26 cellular contexts compared by ENCODE assay signal in the genomic region with DNA sequence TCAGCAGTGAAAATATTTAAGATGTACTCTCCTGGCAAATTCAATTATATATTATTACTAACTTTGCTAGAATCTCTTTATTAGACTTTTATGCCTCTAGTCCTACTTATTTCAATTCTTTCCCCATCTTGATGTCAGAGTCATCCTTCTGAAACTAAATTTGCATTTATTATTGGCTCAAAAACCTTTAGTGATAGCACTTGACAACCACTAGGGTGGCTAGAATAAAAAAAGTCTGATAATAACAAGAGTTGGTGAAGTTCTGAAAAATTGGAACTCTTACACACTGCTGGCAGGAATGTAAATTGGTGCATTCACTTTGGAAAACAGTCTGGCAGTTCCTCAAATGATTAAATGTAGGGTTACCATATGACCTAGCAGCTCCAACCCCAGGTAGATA.
DNase-seq lines count a peak whose midpoint lies in the region; ATAC-seq, FAIRE-seq and TF ChIP-seq lines count a peak whose summit lies in the region.
"Had no signal": no experiment of that assay in that cellular context is flagged by ENCODE, and none has a peak within 500 bp of the region (broad histone marks: within the 10 kb centered on the region; RNA-seq: fewer than 3 reads in every experiment).

No MANE protein-coding gene starts in this region.

- no peaks in the 10 kb centered on the region for H3K4me1 ChIP-seq in H9 (ENCODE audit: insufficient read depth, low read length)
- no peaks in the 10 kb centered on the region for H3K4me1 ChIP-seq in astrocyte (ENCODE audit: insufficient read depth, low read length)
- H3K4me1 ChIP-seq in smooth muscle cell (ENCODE audit: low read depth) = no peaks in the 10 kb centered on the region
- no peaks in the 10 kb centered on the region for H3K4me1 ChIP-seq in upper lobe of left lung
- H3K4me1 ChIP-seq: breast epithelium, heart left ventricle had no signal

- no peak overlapping the region for H3K4me2 ChIP-seq in H9 (ENCODE audit: insufficient read depth, insufficient read length, low read length)
- H3K4me2 ChIP-seq in astrocyte (ENCODE audit: low read length) = no peak overlapping the region
- H3K4me2 ChIP-seq in smooth muscle cell = no peak overlapping the region
- H3K4me2 ChIP-seq: KMS-11 had no signal

- no peak overlapping the region for H3K27ac Mint-ChIP-seq in H9
- no peak overlapping the region for H3K27ac Mint-ChIP-seq in astrocyte (ENCODE audit: unreplicated experiment)
- H3K27ac Mint-ChIP-seq: activated T-cell treated with anti-CD3 and anti-CD28 coated beads, Interleukin-2, amount 50 U/mL, for 24 hours had no signal

- TF ChIP-seq CTCF in H9 (conservative IDR thresholded peaks at IDR 0.05) (peak; percentile 24; the same call in 1 of the 3 replicates), astrocyte (IDR thresholded peaks at IDR 0.05; ENCODE audit: insufficient read depth, low read depth, low read length) (peak; percentile 11), fibroblast of the aortic adventitia (IDR thresholded peaks at IDR 0.05; ENCODE audit: insufficient read depth, low read length) (peak; percentile 17), smooth muscle cell (IDR thresholded peaks at IDR 0.05; ENCODE audit: borderline replicate concordance, insufficient read depth, poor library complexity, severe bottlenecking) (peak; percentile 21), upper lobe of left lung (IDR thresholded peaks at IDR 0.05) (no peak)

- no peak overlapping the region for H2BK5ac ChIP-seq in H9 (ENCODE audit: insufficient read length, low read length)

- no peaks in the 10 kb centered on the region for H3F3A ChIP-seq in smooth muscle cell (ENCODE audit: low read depth)

- H3K27me3 Mint-ChIP-seq in H9 (ENCODE audit: low read depth) = no peaks in the 10 kb centered on the region
- no peaks in the 10 kb centered on the region for H3K27me3 Mint-ChIP-seq in astrocyte (ENCODE audit: low read depth, unreplicated experiment)
- H3K27me3 Mint-ChIP-seq: activated T-cell treated with anti-CD3 and anti-CD28 coated beads, Interleukin-2, amount 50 U/mL, for 24 hours had no signal

- TF ChIP-seq POLR2A in upper lobe of left lung (IDR thresholded peaks at IDR 0.05) = no peak

- H3K4me1 Mint-ChIP-seq in H9 (no peaks in the 10 kb centered on the region), astrocyte (ENCODE audit: low read depth, unreplicated experiment) (peaks cover 2% of the 10 kb centered on the region)

- H3K18ac ChIP-seq in H9 (ENCODE audit: insufficient read length, low read depth, low read length) = no peak overlapping the region

- no peak overlapping the region for H4K5ac ChIP-seq in H9 (ENCODE audit: insufficient read length, low read depth, low read length)

- no peak overlapping the region for H4K91ac ChIP-seq in H9 (ENCODE audit: insufficient read length, low read depth, low read length)

- H3K79me2 ChIP-seq in H9 (ENCODE audit: insufficient read depth, low read length) (no peaks in the 10 kb centered on the region), astrocyte (ENCODE audit: insufficient read depth, low read length) (no peaks in the 10 kb centered on the region), smooth muscle cell (ENCODE audit: low read depth) (no peaks in the 10 kb centered on the region)

- H3K36me3 Mint-ChIP-seq in H9 (ENCODE audit: insufficient read depth in 1 of 3, low read depth in 3 of 3) (peaks cover 0 to 5% (median 3%) of the 10 kb centered on the region in 3 experiments; a peak in 4 of 7 replicates), astrocyte (ENCODE audit: low read depth, unreplicated experiment) (no peaks in the 10 kb centered on the region)

- DNase-seq in H9 (no peak), astrocyte (ENCODE audit: low read depth) (no peak), fibroblast of the aortic adventitia (ENCODE audit: low read depth) (no peak), smooth muscle cell (lab: John Stamatoyannopoulos, UW; ENCODE audit: unreplicated experiment) (no peak), upper lobe of left lung (no peak), HUDEP-2 (lab: John Stamatoyannopoulos, UW; ENCODE audit: unreplicated experiment in 76 of 76) (no peak)
- DNase-seq in activated CD4-positive, alpha-beta T cell treated with anti-CD3 and anti-CD28 coated beads, Interleukin-2, amount 50 U/mL, for 1 hour = no peak
- DNase-seq: activated CD4-positive, alpha-beta T cell treated with anti-CD3 and anti-CD28 coated beads for 4 hours; activated T-cell treated with anti-CD3 and anti-CD28 coated beads, Interleukin-2, amount 50 U/mL, for 24 hours; DMS153; GM23248; heart left ventricle; kidney glomerular epithelial cell; NCI-H1694 treated with DMSO at 0.1 percent for 48 hours; NCI-H524 treated with DMSO at 0.1 percent for 48 hours; NK-92 treated with Interleukin-12 subunit alpha and Interleukin-12 subunit beta, amount 100 ng/mL, for 24 hours; RPMI8226; stimulated activated CD4-positive, alpha-beta T cell treated with anti-CD3 and anti-CD28 coated beads, Interleukin-1b, Interleukin-23, amount 100 ng/mL, for 48 hours; substantia nigra had no signal

- H2BK120ac ChIP-seq in H9 (ENCODE audit: low read depth, low read length, poor library complexity, severe bottlenecking) = no peak overlapping the region

- H4K8ac ChIP-seq in H9 (replicated peaks; ENCODE audit: insufficient read length, low read depth, low read length) = no peak overlapping the region

- H3K9me3 ChIP-seq in H9 (ENCODE audit: control insufficient read depth, low read depth, low read length) = no peaks in the 10 kb centered on the region
- no peaks in the 10 kb centered on the region for H3K9me3 ChIP-seq in astrocyte (ENCODE audit: insufficient read depth, low read depth, low read length)
- H3K9me3 ChIP-seq in smooth muscle cell (replicated peaks; ENCODE audit: low read depth) = no peaks in the 10 kb centered on the region
- no peaks in the 10 kb centered on the region for H3K9me3 ChIP-seq in upper lobe of left lung
- H3K9me3 ChIP-seq: breast epithelium, heart left ventricle had no signal

- H4K20me1 ChIP-seq in H9 (ENCODE audit: control insufficient read depth, insufficient read depth, insufficient read length) (no peaks in the 10 kb centered on the region), astrocyte (ENCODE audit: insufficient read depth, low read length) (no peaks in the 10 kb centered on the region), smooth muscle cell (ENCODE audit: low read depth) (no peaks in the 10 kb centered on the region)

- FAIRE-seq in astrocyte (lab: Jason Lieb, UNC) = no peak
- FAIRE-seq: G401.6, HTR-8/SVneo, urothelium cell line had no signal

- H2BK15ac ChIP-seq in H9 (ENCODE audit: low read depth, low read length) = no peak overlapping the region

- H3K4me3 ChIP-seq in astrocyte (ENCODE audit: insufficient read depth, low read depth, low read length) (no peak overlapping the region), fibroblast of the aortic adventitia (ENCODE audit: low read depth, low read length) (no peak overlapping the region), smooth muscle cell (no peak overlapping the region), upper lobe of left lung (no peak overlapping the region)
- H3K4me3 ChIP-seq: breast epithelium, coronary artery, GM23248, heart left ventricle, skin epidermis had no signal

- no peak overlapping the region for H2AFZ ChIP-seq in H9 (ENCODE audit: low read length)
- no peak overlapping the region for H2AFZ ChIP-seq in astrocyte (ENCODE audit: low read depth, low read length)
- no peak overlapping the region for H2AFZ ChIP-seq in smooth muscle cell (ENCODE audit: low read depth)
- H2AFZ ChIP-seq: GM23248 had no signal

- no peak for TF ChIP-seq EP300 in upper lobe of left lung (IDR thresholded peaks at IDR 0.05)

- H3K79me1 ChIP-seq in H9 (ENCODE audit: insufficient read depth, low read depth, low read length, poor library complexity, severe bottlenecking) = no peaks in the 10 kb centered on the region

- H2BK20ac ChIP-seq in H9 (ENCODE audit: low read depth, low read length, poor library complexity, severe bottlenecking) = no peak overlapping the region

- H3K27ac ChIP-seq in H9 (ENCODE audit: insufficient read length, low read depth, low read length) (no peak overlapping the region), astrocyte (ENCODE audit: low read depth, low read length) (no peak overlapping the region), smooth muscle cell (ENCODE audit: low read depth) (no peak overlapping the region), upper lobe of left lung (no peak overlapping the region)
- H3K27ac ChIP-seq: breast epithelium, coronary artery, GM23248, heart left ventricle, KMS-11, skin epidermis had no signal

- H3K4me3 Mint-ChIP-seq in H9 (no peak overlapping the region), astrocyte (ENCODE audit: unreplicated experiment) (no peak overlapping the region)
- H3K4me3 Mint-ChIP-seq: activated T-cell treated with anti-CD3 and anti-CD28 coated beads, Interleukin-2, amount 50 U/mL, for 24 hours had no signal

- no peak overlapping the region for H3K4ac ChIP-seq in H9 (ENCODE audit: low read depth, low read length)

- H3K23ac ChIP-seq in H9 (ENCODE audit: insufficient read length, low read depth, low read length) = no peak overlapping the region

- H3K14ac ChIP-seq in H9 (ENCODE audit: insufficient read depth, low read length) = no peak overlapping the region

- H3T11ph ChIP-seq in H9 (ENCODE audit: low read length) = no peak overlapping the region

- H2BK12ac ChIP-seq in H9 (ENCODE audit: insufficient read length, low read depth, low read length) = no peak overlapping the region

- no peaks in the 10 kb centered on the region for H3K36me3 ChIP-seq in astrocyte (ENCODE audit: insufficient read depth, low read length)
- no peaks in the 10 kb centered on the region for H3K36me3 ChIP-seq in smooth muscle cell (ENCODE audit: low read depth)
- H3K36me3 ChIP-seq in upper lobe of left lung = no peaks in the 10 kb centered on the region
- H3K36me3 ChIP-seq: breast epithelium, heart left ventricle had no signal

- no peak overlapping the region for H3K56ac ChIP-seq in H9 (ENCODE audit: insufficient read length, low read depth, low read length)

- H3K23me2 ChIP-seq in H9 (ENCODE audit: insufficient read length, low read depth, low read length, poor library complexity, severe bottlenecking) = no peaks in the 10 kb centered on the region

- no peak for ATAC-seq in upper lobe of left lung (ENCODE audit: low FRiP score in 2 of 2)
- ATAC-seq: heart left ventricle had no signal

- H3K9me3 Mint-ChIP-seq in H9 (peaks cover 4 to 8% of the 10 kb centered on the region in 2 experiments; a peak in 4 of 5 replicates), astrocyte (ENCODE audit: unreplicated experiment) (peaks cover 2% of the 10 kb centered on the region)
- H3K9me3 Mint-ChIP-seq: activated T-cell treated with anti-CD3 and anti-CD28 coated beads, Interleukin-2, amount 50 U/mL, for 24 hours had no signal

- H3K27me3 ChIP-seq in H9 (ENCODE audit: insufficient read depth, low read length) = no peaks in the 10 kb centered on the region
- H3K27me3 ChIP-seq in astrocyte (ENCODE audit: insufficient read depth, low read length) = no peaks in the 10 kb centered on the region
- H3K27me3 ChIP-seq in smooth muscle cell (ENCODE audit: low read depth) = no peaks in the 10 kb centered on the region
- H3K27me3 ChIP-seq in upper lobe of left lung = no peaks in the 10 kb centered on the region
- H3K27me3 ChIP-seq: breast epithelium, heart left ventricle had no signal

- H2AK5ac ChIP-seq in H9 (ENCODE audit: insufficient read length, low read length) = no peak overlapping the region

- no peak overlapping the region for H3K9ac ChIP-seq in H9 (ENCODE audit: extremely low read depth, insufficient read length, low read length)
- H3K9ac ChIP-seq in astrocyte (ENCODE audit: low read length) = no peak overlapping the region
- no peak overlapping the region for H3K9ac ChIP-seq in smooth muscle cell (ENCODE audit: low read depth)
- H3K9ac ChIP-seq: GM23248, KMS-11 had no signal

Comparison
In these comparisons a context has a peak if more than half of its experiments do, and no peak if none do; other contexts are left out.
1. CTCF ChIP-seq: peak in H9 (single experiment), astrocyte (single experiment), fibroblast of the aortic adventitia (single experiment) and smooth muscle cell (single experiment); none in upper lobe of left lung (0 of 6).